9 cellular contexts compared by ENCODE assay signal in genomic region chr17:19141366-19142155, GRCh38. TPM values are rescaled to one million over a fixed set of nuclear protein-coding genes. Genes with fewer than 3 reads are reported as not detected.
DNase-seq lines count a peak whose midpoint lies in the region; ATAC-seq, FAIRE-seq and TF ChIP-seq lines count a peak whose summit lies in the region.
"Not testable (repeated sequence)": the region's sequence is repeated elsewhere in the genome, so short reads cannot be mapped to it uniquely, and the experiment has no call there.
"Had no signal": no experiment of that assay in that cellular context is flagged by ENCODE, and none has a peak within 500 bp of the region (broad histone marks: within the 10 kb centered on the region; RNA-seq: fewer than 3 reads in every experiment).

No MANE protein-coding gene starts in this region.

- not testable (repeated sequence) for H3K4me1 ChIP-seq in upper lobe of left lung

- no CpG with 5 or more reads among the region's 30 CpGs for WGBS in upper lobe of left lung, 2 donors

- not testable (repeated sequence) for H3K27ac ChIP-seq in upper lobe of left lung

- FAIRE-seq in RCC 7860 (lab: Jason Lieb, UNC): peak; percentile 35

- not testable (repeated sequence) for H3K4me1 Mint-ChIP-seq in activated naive CD8-positive, alpha-beta T cell treated with anti-CD3 and anti-CD28 coated beads, Interleukin-2, amount 50 U/mL, for 24 hours; natural killer cell

- not testable (repeated sequence) for DNase-seq in RCC 7860 (ENCODE audit: low spot score); activated naive CD8-positive, alpha-beta T cell treated with anti-CD3 and anti-CD28 coated beads, Interleukin-2, amount 50 U/mL, for 24 hours; natural killer cell
- DNase-seq in left cardiac atrium (peak; percentile 12), upper lobe of left lung (peak in 1 of 2 donors; percentile 50)

- TF ChIP-seq CTCF in natural killer cell (IDR thresholded peaks at IDR 0.05); upper lobe of left lung (IDR thresholded peaks at IDR 0.05): not testable (repeated sequence)

- ATAC-seq in GM18502 (IDR thresholded peaks at IDR 0.05; ENCODE audit: poor library complexity, unreplicated experiment) (peak; percentile 61), GM21447 (IDR thresholded peaks at IDR 0.05; ENCODE audit: unreplicated experiment) (peak; percentile 36), HG03060 (IDR thresholded peaks at IDR 0.05; ENCODE audit: low read depth, unreplicated experiment) (peak; percentile 37), left cardiac atrium (peak; percentile 85 to 86), natural killer cell (peak; percentile 93 to 98 (median 96)), upper lobe of left lung (ENCODE audit: low FRiP score in 2 of 2) (peak; percentile 94 to 96)
- ATAC-seq in activated naive CD8-positive, alpha-beta T cell treated with anti-CD3 and anti-CD28 coated beads, Interleukin-2, amount 50 U/mL, for 24 hours: peak; percentile 77

- not testable (repeated sequence) for H3K27ac Mint-ChIP-seq in activated naive CD8-positive, alpha-beta T cell treated with anti-CD3 and anti-CD28 coated beads, Interleukin-2, amount 50 U/mL, for 24 hours; natural killer cell

- H3K36me3 Mint-ChIP-seq in activated naive CD8-positive, alpha-beta T cell treated with anti-CD3 and anti-CD28 coated beads, Interleukin-2, amount 50 U/mL, for 24 hours (ENCODE audit: low read depth); natural killer cell: not testable (repeated sequence)

- not testable (repeated sequence) for H3K27me3 ChIP-seq in upper lobe of left lung

- not testable (repeated sequence) for H3K9me3 Mint-ChIP-seq in activated naive CD8-positive, alpha-beta T cell treated with anti-CD3 and anti-CD28 coated beads, Interleukin-2, amount 50 U/mL, for 24 hours; natural killer cell

- not testable (repeated sequence) for H3K4me3 Mint-ChIP-seq in activated naive CD8-positive, alpha-beta T cell treated with anti-CD3 and anti-CD28 coated beads, Interleukin-2, amount 50 U/mL, for 24 hours; natural killer cell

- not testable (repeated sequence) for H3K36me3 ChIP-seq in upper lobe of left lung

- H3K9me3 ChIP-seq in upper lobe of left lung: not testable (repeated sequence)

- not testable (repeated sequence) for TF ChIP-seq EP300 in upper lobe of left lung (IDR thresholded peaks at IDR 0.05)

- H3K27me3 Mint-ChIP-seq in activated naive CD8-positive, alpha-beta T cell treated with anti-CD3 and anti-CD28 coated beads, Interleukin-2, amount 50 U/mL, for 24 hours; natural killer cell (ENCODE audit: low read depth in 2 of 2): not testable (repeated sequence)

- intact Hi-C loops in left cardiac atrium (cut with DNase I); natural killer cell (cut with micrococcal nuclease): not testable (repeated sequence)

- TF ChIP-seq POLR2A in upper lobe of left lung (IDR thresholded peaks at IDR 0.05): not testable (repeated sequence)

- H3K4me3 ChIP-seq in upper lobe of left lung: peak overlapping the region in 1 of 4 donors; percentile 26

RNA-seq across cellular contexts. Expression of gene GRAPL, which starts 14.2 kb away (rescaled TPM):
- total RNA-seq in left cardiac atrium (1 to 10 TPM; 1.0 to 2.8 TPM), natural killer cell (1 to 10 TPM; 2.4 to 6.5 (median 4.3) TPM), upper lobe of left lung (10 to 100 TPM in 1 of 6 donors, 1 to 10 TPM in 5; 2.3 to 17.2 (median 5.0) TPM)
- total RNA-seq: osteocyte had no signal

Comparison
In these comparisons a context has a peak if more than half of its experiments do, and no peak if none do; other contexts are left out.
1. ATAC-seq: peak in every context shown above with its lines; median percentile 96 in natural killer cell; 95 in upper lobe of left lung; 86 in left cardiac atrium; 77 in activated naive CD8-positive, alpha-beta T cell treated with anti-CD3 and anti-CD28 coated beads, Interleukin-2, amount 50 U/mL, for 24 hours; 61 in GM18502; 37 in HG03060; 36 in GM21447.